8 cellular contexts compared by ENCODE assay signal in genomic region chr11:114400222-114400973, GRCh38. TPM values are rescaled to one million over a fixed set of nuclear protein-coding genes. Genes with fewer than 3 reads are reported as not detected.
DNase-seq lines count a peak whose midpoint lies in the region; ATAC-seq, FAIRE-seq and TF ChIP-seq lines count a peak whose summit lies in the region.

Gene C11orf71, minus strand, starts transcription at chr11:114400511. Its CDS starts 180 bp downstream, at chr11:114400331.
Gene RBM7, plus strand, starts transcription at chr11:114400666. Its CDS starts 6 bp downstream, at chr11:114400672.

- dilution Hi-C loops in keratinocyte (cut with MboI; ENCODE audit: extremely low pct_ligation_motif_present, low sequenced_read_pairs): no loop called here

- H3K27me3 ChIP-seq in keratinocyte (ENCODE audit: control insufficient read depth, extremely low read depth, insufficient read depth, low read length): no peaks in the 10 kb centered on the region

- peaks cover 58% of the 10 kb centered on the region for H3K79me2 ChIP-seq in keratinocyte (ENCODE audit: control insufficient read depth, insufficient read depth, low read length)

- H3K4me2 ChIP-seq in keratinocyte (ENCODE audit: control insufficient read depth, extremely low read depth, insufficient read depth, low read depth, low read length): peak within 1 kb of the TSS; percentile 99

- TF ChIP-seq CTCF in AG10803 (conservative IDR thresholded peaks at IDR 0.05; ENCODE audit: low read length): 0 out of 2 replicates have a peak, but pooled peaks have one; percentile 3
- no peak for TF ChIP-seq CTCF in keratinocyte (optimal IDR thresholded peaks at IDR 0.05 in 1 of 3, IDR thresholded peaks at IDR 0.05 in 1 of 3, conservative IDR thresholded peaks at IDR 0.05 in 1 of 3; ENCODE audit: extremely low read depth in 1 of 3, insufficient read depth in 2 of 3, low read length in 3 of 3)

- peak within 1 kb of the TSS; percentile 100 for H3K9ac ChIP-seq in keratinocyte (ENCODE audit: control insufficient read depth, extremely low read depth, insufficient read depth, low read length)

- H3K9me3 ChIP-seq in keratinocyte (ENCODE audit: control insufficient read depth, low read depth, low read length): no peaks in the 10 kb centered on the region

- peak within 1 kb of the TSS; percentile 92 for H2AFZ ChIP-seq in keratinocyte (ENCODE audit: control insufficient read depth, low read length)

- no peaks in the 10 kb centered on the region for H4K20me1 ChIP-seq in keratinocyte (ENCODE audit: control insufficient read depth, extremely low read depth, insufficient read depth, low read length)

- FAIRE-seq in keratinocyte (lab: Jason Lieb, UNC): peak; percentile 88

- H3K4me1 ChIP-seq in keratinocyte (ENCODE audit: control insufficient read depth, extremely low read depth, insufficient read depth, low read length): peaks cover 19% of the 10 kb centered on the region

- H3K36me3 ChIP-seq in keratinocyte (ENCODE audit: control insufficient read depth in 2 of 2, extremely low read depth in 1 of 2, insufficient read depth in 2 of 2, low read length in 2 of 2): peaks cover 1 to 5% of the 10 kb centered on the region in 2 experiments

- H3K4me3 ChIP-seq in AG10803 (ENCODE audit: low read length) (peak within 1 kb of the TSS; percentile 78), keratinocyte (ENCODE audit: control insufficient read depth in 2 of 3, extremely low read depth in 1 of 3, insufficient read depth in 2 of 3, low read depth in 1 of 3, low read length in 3 of 3) (peak within 1 kb of the TSS; percentile 61 to 89 (median 76))

- peak; percentile 99 for DNase-seq in AG10803 (ENCODE audit: low read depth)
- peak; percentile 92 for DNase-seq in NCI-H345 treated with DMSO at 0.1 percent for 48 hours (lab: John Stamatoyannopoulos, UW; ENCODE audit: unreplicated experiment)
- DNase-seq in cerebellar nuclear complex (lab: John Stamatoyannopoulos, UW): peak; percentile 60 to 73
- DNase-seq in keratinocyte (ENCODE audit: low read depth, low spot score): peak; percentile 97
- DNase-seq in stimulated activated CD4-positive, alpha-beta T cell treated with anti-CD3 and anti-CD28 coated beads, Interleukin-15, amount 100 ng/mL, for 1 hour (ENCODE audit: low read depth in 1 of 2, low spot score in 1 of 2): peak; percentile 95 to 96

- peak; percentile 95 for ATAC-seq in GM19023 (IDR thresholded peaks at IDR 0.05; ENCODE audit: unreplicated experiment)
- ATAC-seq in HG03280 (IDR thresholded peaks at IDR 0.05; ENCODE audit: unreplicated experiment): peak; percentile 97
- peak; percentile 94 to 96 for ATAC-seq in activated CD4-positive, CD25-positive, alpha-beta regulatory T cell treated with anti-CD3 and anti-CD28 coated beads, Interleukin-2, amount 50 U/mL, for 24 hours

- peak within 1 kb of the TSS; percentile 98 for H3K27ac ChIP-seq in keratinocyte (ENCODE audit: control insufficient read depth, insufficient read depth, low read length)

- H3K9me1 ChIP-seq in keratinocyte (ENCODE audit: control insufficient read depth, extremely low read depth, insufficient read depth, low read length): no peaks in the 10 kb centered on the region

RNA-seq across cellular contexts. Expression of gene C11orf71, which starts in this region (rescaled TPM):
- 1.4 to 3.7 TPM (median 2.1 TPM) in 3 replicates for polyA plus RNA-seq in keratinocyte
- 1.6 TPM for polyA plus RNA-seq in keratinocyte (2011; ENCODE audit: low read depth)
- polyA plus RNA-seq in keratinocyte (2011; cell fraction: cytosol; rRNA removed): 1.2 and 2.0 TPM in 2 replicates
- polyA plus RNA-seq in keratinocyte (2011; cell fraction: nucleus; rRNA removed): 2.2 and 2.5 TPM in 2 replicates
- 1.00 and 2.5 TPM in 2 replicates for polyA plus RNA-seq in keratinocyte (2012; ENCODE audit: low replicate concordance)
- polyA minus RNA-seq in keratinocyte: 0.99 to 1.6 TPM (median 1.3 TPM) in 3 replicates
- not detected for polyA minus RNA-seq in keratinocyte (2011; cell fraction: cytosol; rRNA and poly(A)+ RNA removed)
- polyA minus RNA-seq in keratinocyte (2011; cell fraction: nucleus; rRNA and poly(A)+ RNA removed): 1.3 and 1.6 TPM in 2 replicates

RNA-seq across cellular contexts. Expression of gene RBM7, which starts in this region (rescaled TPM):
- 21.6 to 38.2 TPM (median 34.0 TPM) in 3 replicates for polyA plus RNA-seq in keratinocyte
- 35.7 TPM for polyA plus RNA-seq in keratinocyte (2011; ENCODE audit: low read depth)
- 14.7 and 36.7 TPM in 2 replicates for polyA plus RNA-seq in keratinocyte (2011; cell fraction: cytosol; rRNA removed)
- 16.4 and 21.3 TPM in 2 replicates for polyA plus RNA-seq in keratinocyte (2011; cell fraction: nucleus; rRNA removed)
- 27.2 and 39.0 TPM in 2 replicates for polyA plus RNA-seq in keratinocyte (2012; ENCODE audit: low replicate concordance)
- polyA minus RNA-seq in keratinocyte: 12.4 to 68.6 TPM (median 38.4 TPM) in 3 replicates
- 29.9 TPM for polyA minus RNA-seq in keratinocyte (2011; cell fraction: cytosol; rRNA and poly(A)+ RNA removed)
- 10.2 and 38.6 TPM in 2 replicates for polyA minus RNA-seq in keratinocyte (2011; cell fraction: nucleus; rRNA and poly(A)+ RNA removed)

Comparison
In these comparisons a context has a peak if more than half of its experiments do, and no peak if none do; other contexts are left out.
1. Peak in every context shown above with its lines: DNase-seq, ATAC-seq, H3K4me3 ChIP-seq and H3K27ac ChIP-seq.